Comparison of ENCODE assay signal across 18 cellular contexts in the genomic region with DNA sequence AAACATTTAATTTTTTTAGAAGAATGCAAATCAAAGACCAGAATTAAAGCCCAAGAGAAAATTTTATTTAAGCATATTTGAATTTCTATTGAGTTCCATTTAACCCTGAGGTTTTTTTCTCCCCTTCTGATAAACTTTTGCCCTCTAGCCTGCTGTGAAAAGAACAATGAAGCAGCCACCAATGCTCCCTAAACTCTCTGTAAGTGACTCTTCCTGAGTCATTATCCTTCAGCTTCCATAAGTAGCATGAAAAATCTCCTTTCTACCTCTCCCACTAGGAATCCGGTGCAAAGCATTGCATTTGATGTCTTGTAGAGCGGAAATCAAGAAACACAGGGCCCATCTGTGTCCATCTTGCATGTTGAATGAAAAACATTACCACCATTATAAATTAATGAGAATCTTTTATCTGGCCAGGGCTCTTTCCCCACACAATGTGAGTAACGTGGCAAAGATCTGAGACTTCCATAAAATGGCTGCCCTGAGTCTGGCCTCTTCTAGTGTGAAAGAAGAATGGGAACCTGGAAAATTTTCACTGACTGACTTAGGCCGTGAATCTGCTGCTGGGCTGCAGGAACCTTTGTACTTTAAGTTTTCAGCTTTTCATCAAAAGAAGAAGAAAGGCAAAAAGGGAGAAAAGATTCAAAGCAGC.
"Had no signal": no experiment of that assay in that cellular context is flagged by ENCODE, and none has a peak within 500 bp of the region (broad histone marks: within the 10 kb centered on the region; RNA-seq: fewer than 3 reads in every experiment).

No MANE protein-coding gene starts in this region.

- H3K27me3 ChIP-seq: adrenal gland, body of pancreas, transverse colon had no signal

- H3K4me1 Mint-ChIP-seq: naive thymus-derived CD4-positive, alpha-beta T cell; stimulated activated naive B cell treated with anti-CD40 and anti-IgM and Interleukin-4, amounts not matched to agents 10 μg/mL and 1 μg/mL and 100 μg/mL, for 72 hours had no signal

- H3K9me3 ChIP-seq: adrenal gland, body of pancreas, psoas muscle, transverse colon had no signal

- H3K27ac Mint-ChIP-seq: activated T-helper 2 cell treated with anti-CD3 and anti-CD28 coated beads, Interferon-gamma antibody, Interleukin-2, Interleukin-4, amounts not matched to agents 10 μg/mL and 5 μg/mL and 100 μg/mL, durations not matched to agents 14 hours and 24 hours and 36 hours; naive thymus-derived CD4-positive, alpha-beta T cell; stimulated activated naive B cell treated with anti-CD40 and anti-IgM and Interleukin-4, amounts not matched to agents 10 μg/mL and 1 μg/mL and 100 μg/mL, for 72 hours had no signal

- H3K27ac ChIP-seq: adrenal gland, body of pancreas, coronary artery, psoas muscle, transverse colon had no signal

- H3K4me1 ChIP-seq: adrenal gland, body of pancreas, psoas muscle, transverse colon had no signal

- DNase-seq: activated naive CD4-positive, alpha-beta T cell treated with anti-CD3 and anti-CD28 coated beads, Interleukin-2, amount 50 U/mL, for 16 hours; adrenal gland; body of pancreas; central memory CD4-positive, alpha-beta T cell; hypothalamus; left colon; naive thymus-derived CD4-positive, alpha-beta T cell; occipital lobe; psoas muscle; stimulated activated CD4-positive, alpha-beta T cell treated with anti-CD3 and anti-CD28 coated beads, Interleukin-2, amount 100 ng/mL, for 24 hours; stimulated activated naive B cell treated with anti-CD40 and anti-IgM and Interleukin-4, amounts not matched to agents 10 μg/mL and 1 μg/mL and 100 μg/mL, for 72 hours; T-helper 2 cell; transverse colon had no signal

- H3K36me3 Mint-ChIP-seq: naive thymus-derived CD4-positive, alpha-beta T cell; stimulated activated naive B cell treated with anti-CD40 and anti-IgM and Interleukin-4, amounts not matched to agents 10 μg/mL and 1 μg/mL and 100 μg/mL, for 72 hours had no signal

- H3K4me3 ChIP-seq: adrenal gland, body of pancreas, coronary artery, lung, psoas muscle, transverse colon had no signal

- H3K27me3 Mint-ChIP-seq: naive thymus-derived CD4-positive, alpha-beta T cell; stimulated activated naive B cell treated with anti-CD40 and anti-IgM and Interleukin-4, amounts not matched to agents 10 μg/mL and 1 μg/mL and 100 μg/mL, for 72 hours had no signal

- H3K4me3 Mint-ChIP-seq: naive thymus-derived CD4-positive, alpha-beta T cell; stimulated activated naive B cell treated with anti-CD40 and anti-IgM and Interleukin-4, amounts not matched to agents 10 μg/mL and 1 μg/mL and 100 μg/mL, for 72 hours had no signal

- H3K36me3 ChIP-seq: adrenal gland, transverse colon had no signal

- H3K9me3 Mint-ChIP-seq: activated T-helper 2 cell treated with anti-CD3 and anti-CD28 coated beads, Interferon-gamma antibody, Interleukin-2, Interleukin-4, amounts not matched to agents 10 μg/mL and 5 μg/mL and 100 μg/mL, durations not matched to agents 14 hours and 24 hours and 36 hours; naive thymus-derived CD4-positive, alpha-beta T cell; stimulated activated naive B cell treated with anti-CD40 and anti-IgM and Interleukin-4, amounts not matched to agents 10 μg/mL and 1 μg/mL and 100 μg/mL, for 72 hours had no signal

- ATAC-seq: body of pancreas; esophagus mucosa; left colon; naive thymus-derived CD4-positive, alpha-beta T cell; psoas muscle; sciatic nerve; stimulated activated naive B cell treated with anti-CD40 and anti-IgM and Interleukin-4, amounts not matched to agents 10 μg/mL and 1 μg/mL and 100 μg/mL, for 72 hours had no signal
